3 cellular contexts compared by ENCODE assay signal in the genomic region with DNA sequence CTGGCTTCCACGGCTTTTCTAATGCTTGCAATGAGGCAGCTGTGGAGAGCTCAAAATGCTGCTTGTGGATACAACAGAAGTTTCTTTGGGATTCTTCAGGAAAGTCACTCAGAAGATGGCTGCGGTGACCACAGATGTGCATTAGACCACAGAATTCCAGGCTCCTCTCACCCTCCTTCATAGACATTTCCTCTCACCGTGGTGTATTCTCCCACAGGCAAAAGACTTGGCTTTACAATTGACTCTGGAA.
TF ChIP-seq lines count a peak whose summit lies in the region.

No MANE protein-coding gene starts in this region.

TF ChIP-seq in GM23338, 12 proteins besides CTCF, POLR2A, EP300 and RAD21 (continues in another document):
- TF ChIP-seq REST (IDR thresholded peaks at IDR 0.05; ENCODE audit: unreplicated experiment) (no peak), STAT1 (IDR thresholded peaks at IDR 0.05; ENCODE audit: unreplicated experiment) (no peak)

TF ChIP-seq in H1, 55 proteins besides CTCF, POLR2A, EP300 and RAD21:
- TF ChIP-seq PHF8 (conservative IDR thresholded peaks at IDR 0.05; ENCODE audit: low read depth, low read length): no peak
- TF ChIP-seq KDM5A (IDR thresholded peaks at IDR 0.05; ENCODE audit: low read length): no peak
- TF ChIP-seq TAF1 (IDR thresholded peaks at IDR 0.05; ENCODE audit: low read depth, low read length): no peak
- TF ChIP-seq CTBP2 (IDR thresholded peaks at IDR 0.05; ENCODE audit: borderline replicate concordance, insufficient read depth, insufficient read length, low read length): no peak
- TF ChIP-seq CBX8 (IDR thresholded peaks at IDR 0.05; ENCODE audit: borderline replicate concordance, low read depth, low read length): no peak
- TF ChIP-seq POU5F1 (IDR thresholded peaks at IDR 0.05; ENCODE audit: low read depth, low read length): no peak
- no peak for TF ChIP-seq BRCA1 (IDR thresholded peaks at IDR 0.05; ENCODE audit: low read depth, low read length)
- no peak for TF ChIP-seq GABPA (IDR thresholded peaks at IDR 0.05; ENCODE audit: borderline replicate concordance, insufficient read depth, low read length)
- TF ChIP-seq RBBP5 (IDR thresholded peaks at IDR 0.05; ENCODE audit: borderline replicate concordance, low read depth, low read length): no peak
- TF ChIP-seq SIN3A (conservative IDR thresholded peaks at IDR 0.05 in 1 of 2, IDR thresholded peaks at IDR 0.05 in 1 of 2; ENCODE audit: low read depth in 1 of 2, low read length in 2 of 2): no peak

TF ChIP-seq in neural cell, 6 proteins besides CTCF, POLR2A, EP300 and RAD21:
- no peak for TF ChIP-seq POLR2AphosphoS5 (IDR thresholded peaks at IDR 0.05)
- TF ChIP-seq REST (IDR thresholded peaks at IDR 0.05; ENCODE audit: borderline replicate concordance): no peak
- no peak for TF ChIP-seq SMC3 (conservative IDR thresholded peaks at IDR 0.05; ENCODE audit: poor library complexity)
- TF ChIP-seq TAF1 (IDR thresholded peaks at IDR 0.05; ENCODE audit: low read depth): no peak
- no peak for TF ChIP-seq EZH2 (IDR thresholded peaks at IDR 0.05; ENCODE audit: borderline replicate concordance, insufficient read depth, low read length, poor library complexity, severe bottlenecking)
- no peak for TF ChIP-seq MXI1 (conservative IDR thresholded peaks at IDR 0.05; ENCODE audit: poor library complexity, severe bottlenecking)
